In genomic region chr12:32596031-32596430, GRCh38 we compare ENCODE assay signal across 1 cellular context.
TF ChIP-seq lines count a peak whose summit lies in the region.

No MANE protein-coding gene starts in this region.

TF ChIP-seq in WTC11, 78 proteins besides CTCF, POLR2A, EP300 and RAD21 (continued from another document):
- TF ChIP-seq, protein P1, sequence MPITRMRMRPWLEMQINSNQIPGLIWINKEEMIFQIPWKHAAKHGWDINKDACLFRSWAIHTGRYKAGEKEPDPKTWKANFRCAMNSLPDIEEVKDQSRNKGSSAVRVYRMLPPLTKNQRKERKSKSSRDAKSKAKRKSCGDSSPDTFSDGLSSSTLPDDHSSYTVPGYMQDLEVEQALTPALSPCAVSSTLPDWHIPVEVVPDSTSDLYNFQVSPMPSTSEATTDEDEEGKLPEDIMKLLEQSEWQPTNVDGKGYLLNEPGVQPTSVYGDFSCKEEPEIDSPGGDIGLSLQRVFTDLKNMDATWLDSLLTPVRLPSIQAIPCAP (CRISPR knock-in tag; IDR thresholded peaks at IDR 0.05), result no peak
- no peak for TF ChIP-seq FOXJ3 (CRISPR knock-in tag; IDR thresholded peaks at IDR 0.05; ENCODE audit: borderline replicate concordance)
- no peak for TF ChIP-seq ZNF121 (CRISPR knock-in tag; IDR thresholded peaks at IDR 0.05)
- TF ChIP-seq SOX15 (CRISPR knock-in tag; IDR thresholded peaks at IDR 0.05), result no peak
- TF ChIP-seq ZNF396 (CRISPR knock-in tag; IDR thresholded peaks at IDR 0.05; ENCODE audit: borderline replicate concordance), result no peak
- no peak for TF ChIP-seq ZNF423 (CRISPR knock-in tag; IDR thresholded peaks at IDR 0.05)
- TF ChIP-seq FOXP1 (CRISPR knock-in tag; IDR thresholded peaks at IDR 0.05; ENCODE audit: borderline replicate concordance), result no peak
- no peak for TF ChIP-seq ZNF317 (CRISPR knock-in tag; IDR thresholded peaks at IDR 0.05; ENCODE audit: borderline replicate concordance, low read depth)
- TF ChIP-seq KAT7 (CRISPR knock-in tag; IDR thresholded peaks at IDR 0.05; ENCODE audit: borderline replicate concordance), result no peak
- TF ChIP-seq HMGXB4 (CRISPR knock-in tag; IDR thresholded peaks at IDR 0.05), result no peak
- no peak for TF ChIP-seq ZNF138 (CRISPR knock-in tag; conservative IDR thresholded peaks at IDR 0.05)
